ENCODE assay signal across 9 cellular contexts in genomic region chr15:92656089-92656488, GRCh38. TPM values are rescaled to one million over a fixed set of nuclear protein-coding genes. Genes with fewer than 3 reads are reported as not detected.
DNase-seq lines count a peak whose midpoint lies in the region; ATAC-seq and TF ChIP-seq lines count a peak whose summit lies in the region.
"Had no signal": no experiment of that assay in that cellular context is flagged by ENCODE, and none has a peak within 500 bp of the region (broad histone marks: within the 10 kb centered on the region; RNA-seq: fewer than 3 reads in every experiment).

No MANE protein-coding gene starts in this region.

- peak overlapping the region; percentile 5 for H4K5ac ChIP-seq in mesendoderm (ENCODE audit: low read length)

- H3K27ac ChIP-seq in mesendoderm (ENCODE audit: low read depth, low read length) (peak overlapping the region; percentile 77), thoracic aorta (no peak overlapping the region)

- no peak for TF ChIP-seq CTCF in thoracic aorta (IDR thresholded peaks at IDR 0.05)

- peak overlapping the region; percentile 6 for H2AK5ac ChIP-seq in mesendoderm (ENCODE audit: low read length)

- peak overlapping the region; percentile 58 to 79 for H3K4me3 Mint-ChIP-seq in activated T-cell treated with anti-CD3 and anti-CD28 coated beads, Interleukin-2, amount 50 U/mL, for 72 hours
- H3K4me3 Mint-ChIP-seq in activated T-helper 2 cell treated with anti-CD3 and anti-CD28 coated beads, Interferon-gamma antibody, Interleukin-2, Interleukin-4, amounts not matched to agents 10 μg/mL and 5 μg/mL and 100 μg/mL, durations not matched to agents 14 hours and 24 hours and 36 hours (ENCODE audit: low read depth): peak overlapping the region; percentile 57

- H3K36me3 ChIP-seq in mesendoderm (ENCODE audit: control insufficient read depth, insufficient read depth, low read length) (no peaks in the 10 kb centered on the region), thoracic aorta (no peaks in the 10 kb centered on the region)

- no peak overlapping the region for H3K23ac ChIP-seq in mesendoderm (ENCODE audit: low read length)

- peaks cover 40% of the 10 kb centered on the region for H3K79me2 ChIP-seq in mesendoderm (ENCODE audit: control insufficient read depth, insufficient read depth, low read length)

- no peak overlapping the region for H2BK120ac ChIP-seq in mesendoderm (ENCODE audit: low read depth, low read length)

- no peaks in the 10 kb centered on the region for H3K36me3 Mint-ChIP-seq in activated T-cell treated with anti-CD3 and anti-CD28 coated beads, Interleukin-2, amount 50 U/mL, for 72 hours (ENCODE audit: insufficient read depth in 2 of 2)
- H3K36me3 Mint-ChIP-seq in activated T-helper 2 cell treated with anti-CD3 and anti-CD28 coated beads, Interferon-gamma antibody, Interleukin-2, Interleukin-4, amounts not matched to agents 10 μg/mL and 5 μg/mL and 100 μg/mL, durations not matched to agents 14 hours and 24 hours and 36 hours (ENCODE audit: low read depth): no peaks in the 10 kb centered on the region

- H3K9me3 Mint-ChIP-seq in activated T-cell treated with anti-CD3 and anti-CD28 coated beads, Interleukin-2, amount 50 U/mL, for 72 hours: no peaks in the 10 kb centered on the region
- H3K9me3 Mint-ChIP-seq in activated T-helper 2 cell treated with anti-CD3 and anti-CD28 coated beads, Interferon-gamma antibody, Interleukin-2, Interleukin-4, amounts not matched to agents 10 μg/mL and 5 μg/mL and 100 μg/mL, durations not matched to agents 14 hours and 24 hours and 36 hours: no peaks in the 10 kb centered on the region

- intact Hi-C loops in activated T-helper 2 cell treated with anti-CD3 and anti-CD28 coated beads, Interferon-gamma antibody, Interleukin-2, Interleukin-4, amounts not matched to agents 10 μg/mL and 5 μg/mL and 100 μg/mL, durations not matched to agents 14 hours and 24 hours and 36 hours (cut with micrococcal nuclease): no loop called here

- H3K9me3 ChIP-seq in thoracic aorta: no peaks in the 10 kb centered on the region

- no peak overlapping the region for H4K8ac ChIP-seq in mesendoderm (ENCODE audit: low read depth, low read length)

- H3K56ac ChIP-seq in mesendoderm (ENCODE audit: low read length): peak overlapping the region; percentile 95

- no peak overlapping the region for H3K27ac Mint-ChIP-seq in activated T-cell treated with anti-CD3 and anti-CD28 coated beads, Interleukin-2, amount 50 U/mL, for 72 hours
- no peak overlapping the region for H3K27ac Mint-ChIP-seq in activated T-helper 2 cell treated with anti-CD3 and anti-CD28 coated beads, Interferon-gamma antibody, Interleukin-2, Interleukin-4, amounts not matched to agents 10 μg/mL and 5 μg/mL and 100 μg/mL, durations not matched to agents 14 hours and 24 hours and 36 hours

- H3K18ac ChIP-seq in mesendoderm (ENCODE audit: low read length): peak overlapping the region; percentile 94

- H3K4me3 ChIP-seq in mesendoderm (ENCODE audit: low read length): no peak overlapping the region
- peak overlapping the region; percentile 80 for H3K4me3 ChIP-seq in thoracic aorta

- H3K27me3 ChIP-seq in mesendoderm (ENCODE audit: insufficient read depth, low read length, poor library complexity) (no peaks in the 10 kb centered on the region), thoracic aorta (replicated peaks; ENCODE audit: insufficient read depth) (no peaks in the 10 kb centered on the region)

- H2BK5ac ChIP-seq in mesendoderm (ENCODE audit: low read length): peak overlapping the region; percentile 10

- H3K79me1 ChIP-seq in mesendoderm (ENCODE audit: low read length): peaks cover 9% of the 10 kb centered on the region

- H2BK15ac ChIP-seq in mesendoderm (replicated peaks; ENCODE audit: low read depth): no peak overlapping the region

- H3K4ac ChIP-seq in mesendoderm (ENCODE audit: low read depth, low read length): peak overlapping the region; percentile 99

- peaks cover 5% of the 10 kb centered on the region for H3K4me1 Mint-ChIP-seq in activated T-cell treated with anti-CD3 and anti-CD28 coated beads, Interleukin-2, amount 50 U/mL, for 72 hours (ENCODE audit: low read depth)
- peaks cover 8% of the 10 kb centered on the region for H3K4me1 Mint-ChIP-seq in activated T-helper 2 cell treated with anti-CD3 and anti-CD28 coated beads, Interferon-gamma antibody, Interleukin-2, Interleukin-4, amounts not matched to agents 10 μg/mL and 5 μg/mL and 100 μg/mL, durations not matched to agents 14 hours and 24 hours and 36 hours (ENCODE audit: low read depth)

- DNase-seq in activated T-cell treated with anti-CD3 and anti-CD28 coated beads, Interleukin-2, amount 50 U/mL, for 72 hours: no peak
- no peak for DNase-seq in activated T-cell treated with anti-CD3 and anti-CD28 coated beads for 4 hours
- no peak for DNase-seq in activated T-helper 2 cell treated with anti-CD3 and anti-CD28 coated beads, Interferon-gamma antibody, Interleukin-2, Interleukin-4, amounts not matched to agents 10 μg/mL and 5 μg/mL and 100 μg/mL, durations not matched to agents 14 hours and 24 hours and 36 hours (ENCODE audit: low spot score)
- peak; percentile 39 for DNase-seq in mesendoderm
- DNase-seq in thoracic aorta (ENCODE audit: low spot score): no peak
- DNase-seq in NOMO-1 (lab: John Stamatoyannopoulos, UW; ENCODE audit: unreplicated experiment in 2 of 2): no peak
- no peak for DNase-seq in pons (ENCODE audit: low spot score)
- DNase-seq: NK-92 treated with Interleukin-12 subunit alpha and Interleukin-12 subunit beta, amount 100 ng/mL, for 24 hours had no signal

- peak overlapping the region; percentile 84 for H3K9ac ChIP-seq in mesendoderm (ENCODE audit: low read length)

- peaks cover 44% of the 10 kb centered on the region for H3K27me3 Mint-ChIP-seq in activated T-cell treated with anti-CD3 and anti-CD28 coated beads, Interleukin-2, amount 50 U/mL, for 72 hours (ENCODE audit: low read depth)
- peaks cover 57% of the 10 kb centered on the region for H3K27me3 Mint-ChIP-seq in activated T-helper 2 cell treated with anti-CD3 and anti-CD28 coated beads, Interferon-gamma antibody, Interleukin-2, Interleukin-4, amounts not matched to agents 10 μg/mL and 5 μg/mL and 100 μg/mL, durations not matched to agents 14 hours and 24 hours and 36 hours (ENCODE audit: low read depth)

- no peak for ATAC-seq in activated T-cell treated with anti-CD3 and anti-CD28 coated beads, Interleukin-2, amount 50 U/mL, for 72 hours (replicated peaks in 1 of 2)
- ATAC-seq in thoracic aorta (ENCODE audit: insufficient number of reproducible peaks, low FRiP score, low read depth): no peak
- ATAC-seq in GM19455 (IDR thresholded peaks at IDR 0.05; ENCODE audit: unreplicated experiment): no peak

- H3K4me1 ChIP-seq in mesendoderm (ENCODE audit: control insufficient read depth, low read depth, low read length): peaks cover 18% of the 10 kb centered on the region
- H3K4me1 ChIP-seq in thoracic aorta (ENCODE audit: control insufficient read depth in 1 of 2, low read depth in 2 of 2): peaks cover 5 to 18% of the 10 kb centered on the region in 2 donors

- H3K4me2 ChIP-seq in mesendoderm (ENCODE audit: low read length): peak overlapping the region; percentile 13

- no CpG with 5 or more reads among the region's 6 CpGs for WGBS in mesendoderm (ENCODE audit: extremely low coverage, insufficient coverage, low lambda C conversion rate)

RNA-seq across cellular contexts. Expression of gene FAM174B, which starts 0.5 kb away (rescaled TPM):
- 1 to 10 TPM; 5.0 to 9.9 TPM for total RNA-seq in activated T-cell treated with anti-CD3 and anti-CD28 coated beads, Interleukin-2, amount 50 U/mL, for 72 hours
- total RNA-seq in activated T-helper 2 cell treated with anti-CD3 and anti-CD28 coated beads, Interferon-gamma antibody, Interleukin-2, Interleukin-4, amounts not matched to agents 10 μg/mL and 5 μg/mL and 100 μg/mL, durations not matched to agents 14 hours and 24 hours and 36 hours: 3.0 and 3.7 TPM in 2 replicates
- 75.6 TPM for polyA plus RNA-seq in mesendoderm (2013, experiment 1 of 2)
- polyA plus RNA-seq in mesendoderm (2013, experiment 2 of 2): 71.2 TPM
- 10 to 100 TPM in 1 of 2 donors, 1 to 10 TPM in 1; 6.1 to 10.0 TPM for total RNA-seq in thoracic aorta
